In genomic region chr7:69800495-69800894, GRCh38 we compare ENCODE assay signal across 12 cellular contexts.
DNase-seq lines count a peak whose midpoint lies in the region; ATAC-seq, FAIRE-seq and TF ChIP-seq lines count a peak whose summit lies in the region.
"Had no signal": no experiment of that assay in that cellular context is flagged by ENCODE, and none has a peak within 500 bp of the region (broad histone marks: within the 10 kb centered on the region; RNA-seq: fewer than 3 reads in every experiment).

No MANE protein-coding gene starts in this region.

- POLR2A ChIA-PET in A549 (lab: Yijun Ruan, JAX): no interaction called here

- H3T11ph ChIP-seq in H9 (ENCODE audit: low read length): no peak overlapping the region

- no peaks in the 10 kb centered on the region for H4K20me1 ChIP-seq in H9 (ENCODE audit: control insufficient read depth, insufficient read depth, insufficient read length)

- H2BK5ac ChIP-seq in H9 (ENCODE audit: insufficient read length, low read length): no peak overlapping the region
- no peak overlapping the region for H2BK5ac ChIP-seq in neuronal stem cell (ENCODE audit: low read length)

- CTCF ChIA-PET in A549 (lab: Yijun Ruan, JAX): no interaction called here

- peak; percentile 30 to 61 for DNase-seq in A549 (ENCODE audit: low read depth in 1 of 2, low spot score in 1 of 2)
- DNase-seq in H9: peak; percentile 43
- DNase-seq in astrocyte of the hippocampus (ENCODE audit: low read depth, low spot score): peak; percentile 22
- DNase-seq in left lung: peak in 1 of 2 donors; percentile 68
- DNase-seq in T-helper 9 cell: no peak
- DNase-seq in neuronal stem cell (ENCODE audit: low spot score): no peak
- no peak for DNase-seq in pons (ENCODE audit: low spot score)
- DNase-seq: colonic mucosa, NCI-H1694 treated with DMSO at 0.1 percent for 48 hours had no signal

- no peak overlapping the region for H3K27ac Mint-ChIP-seq in H9

- TF ChIP-seq POLR2A in A549 (IDR thresholded peaks at IDR 0.05; ENCODE audit: low read length): no peak

- H3K4me2 ChIP-seq in A549: peak overlapping the region; percentile 63
- no peak overlapping the region for H3K4me2 ChIP-seq in H9 (ENCODE audit: insufficient read depth, insufficient read length, low read length)
- H3K4me2 ChIP-seq in neuronal stem cell (ENCODE audit: insufficient read depth, low read length, poor library complexity, severe bottlenecking): no peak overlapping the region

- H3K27me3 Mint-ChIP-seq in H9 (ENCODE audit: low read depth): no peaks in the 10 kb centered on the region

- H4K8ac ChIP-seq in H9 (replicated peaks; ENCODE audit: insufficient read length, low read depth, low read length) (no peak overlapping the region), neuronal stem cell (ENCODE audit: low read depth, low read length) (no peak overlapping the region)

- no peaks in the 10 kb centered on the region for H3K36me3 Mint-ChIP-seq in H9 (ENCODE audit: insufficient read depth in 1 of 3, low read depth in 3 of 3)

- no peaks in the 10 kb centered on the region for H3K23me2 ChIP-seq in H9 (ENCODE audit: insufficient read length, low read depth, low read length, poor library complexity, severe bottlenecking)

- H3K4me1 ChIP-seq in A549 (peaks cover 27% of the 10 kb centered on the region), H9 (ENCODE audit: insufficient read depth, low read length) (no peaks in the 10 kb centered on the region), left lung (peaks cover 0 to 5% of the 10 kb centered on the region in 2 donors), neuronal stem cell (ENCODE audit: control insufficient read depth in 2 of 2, insufficient read depth in 1 of 2, low read depth in 1 of 2, low read length in 2 of 2) (peaks cover 0 to 7% of the 10 kb centered on the region in 2 donors)
- H3K4me1 ChIP-seq: colonic mucosa had no signal

- H3K36me3 ChIP-seq in left lung (no peaks in the 10 kb centered on the region), neuronal stem cell (replicated peaks in 1 of 2; ENCODE audit: control insufficient read depth in 2 of 2, insufficient read depth in 2 of 2, low read length in 2 of 2) (no peaks in the 10 kb centered on the region)
- H3K36me3 ChIP-seq: colonic mucosa had no signal

- no peak overlapping the region for H3K4me3 ChIP-seq in A549
- no peak overlapping the region for H3K4me3 ChIP-seq in left lung
- no peak overlapping the region for H3K4me3 ChIP-seq in neuronal stem cell (ENCODE audit: low read length in 2 of 2)
- H3K4me3 ChIP-seq: colonic mucosa had no signal

- H3K18ac ChIP-seq in H9 (ENCODE audit: insufficient read length, low read depth, low read length) (no peak overlapping the region), neuronal stem cell (ENCODE audit: low read length) (no peak overlapping the region)

- H4K91ac ChIP-seq in H9 (ENCODE audit: insufficient read length, low read depth, low read length) (no peak overlapping the region), neuronal stem cell (ENCODE audit: low read depth, low read length, poor library complexity) (no peak overlapping the region)

- H2BK12ac ChIP-seq in H9 (ENCODE audit: insufficient read length, low read depth, low read length): no peak overlapping the region
- H2BK12ac ChIP-seq in neuronal stem cell (ENCODE audit: low read length): no peak overlapping the region

- TF ChIP-seq CTCF in A549 (IDR thresholded peaks at IDR 0.05) (no peak), H9 (conservative IDR thresholded peaks at IDR 0.05) (no peak), left lung (IDR thresholded peaks at IDR 0.05) (no peak)

- TF ChIP-seq RAD21 in A549 (conservative IDR thresholded peaks at IDR 0.05 in 1 of 2, IDR thresholded peaks at IDR 0.05 in 1 of 2): no peak

- peaks cover 15 to 24% of the 10 kb centered on the region in 2 experiments for H3K4me1 Mint-ChIP-seq in H9

- H2BK15ac ChIP-seq in H9 (ENCODE audit: low read depth, low read length): no peak overlapping the region
- H2BK15ac ChIP-seq in neuronal stem cell (ENCODE audit: low read length): no peak overlapping the region

- H3K14ac ChIP-seq in H9 (ENCODE audit: insufficient read depth, low read length) (no peak overlapping the region), neuronal stem cell (ENCODE audit: low read length) (no peak overlapping the region)

- H3K27me3 ChIP-seq in H9 (ENCODE audit: insufficient read depth, low read length): no peaks in the 10 kb centered on the region
- H3K27me3 ChIP-seq in left lung: no peaks in the 10 kb centered on the region
- no peaks in the 10 kb centered on the region for H3K27me3 ChIP-seq in neuronal stem cell (ENCODE audit: control insufficient read depth in 3 of 3, insufficient read depth in 3 of 3, low read depth in 1 of 3, low read length in 3 of 3)
- H3K27me3 ChIP-seq: colonic mucosa had no signal

- H3K9ac ChIP-seq in H9 (ENCODE audit: extremely low read depth, insufficient read length, low read length) (no peak overlapping the region), neuronal stem cell (ENCODE audit: low read depth, low read length, poor library complexity) (no peak overlapping the region)

- H3K4me3 Mint-ChIP-seq in H9: no peak overlapping the region

- no peak overlapping the region for H2BK120ac ChIP-seq in H9 (ENCODE audit: low read depth, low read length, poor library complexity, severe bottlenecking)
- no peak overlapping the region for H2BK120ac ChIP-seq in neuronal stem cell (ENCODE audit: low read depth, low read length)

- H3K4ac ChIP-seq in H9 (ENCODE audit: low read depth, low read length) (no peak overlapping the region), neuronal stem cell (ENCODE audit: low read length) (no peak overlapping the region)

- no peak overlapping the region for H3K56ac ChIP-seq in H9 (ENCODE audit: insufficient read length, low read depth, low read length)

- H3K9me3 ChIP-seq in A549: no peaks in the 10 kb centered on the region
- H3K9me3 ChIP-seq in H9 (ENCODE audit: control insufficient read depth, low read depth, low read length): no peaks in the 10 kb centered on the region
- no peaks in the 10 kb centered on the region for H3K9me3 ChIP-seq in left lung
- H3K9me3 ChIP-seq in neuronal stem cell (replicated peaks in 1 of 2; ENCODE audit: control insufficient read depth in 2 of 2, insufficient read depth in 1 of 2, low read depth in 1 of 2, low read length in 2 of 2): no peaks in the 10 kb centered on the region
- H3K9me3 ChIP-seq: colonic mucosa had no signal

- no peak overlapping the region for H4K5ac ChIP-seq in H9 (ENCODE audit: insufficient read length, low read depth, low read length)

- H3K9me3 Mint-ChIP-seq in H9: no peaks in the 10 kb centered on the region

- no peak overlapping the region for H2AK5ac ChIP-seq in H9 (ENCODE audit: insufficient read length, low read length)
- no peak overlapping the region for H2AK5ac ChIP-seq in neuronal stem cell (ENCODE audit: low read depth, low read length)

- H2BK20ac ChIP-seq in H9 (ENCODE audit: low read depth, low read length, poor library complexity, severe bottlenecking): no peak overlapping the region

- intact Hi-C loops in left lung (cut with DNase I): no loop called here

- H3K79me2 ChIP-seq in H9 (ENCODE audit: insufficient read depth, low read length): no peaks in the 10 kb centered on the region

- no peak overlapping the region for H3K23ac ChIP-seq in H9 (ENCODE audit: insufficient read length, low read depth, low read length)
- no peak overlapping the region for H3K23ac ChIP-seq in neuronal stem cell (ENCODE audit: low read depth, low read length, poor library complexity)

- H3K27ac ChIP-seq in A549 (no peak overlapping the region; a peak in 1 of 6 replicates), H9 (ENCODE audit: insufficient read length, low read depth, low read length) (no peak overlapping the region), left lung (no peak overlapping the region), neuronal stem cell (replicated peaks; ENCODE audit: low read length) (no peak overlapping the region)
- H3K27ac ChIP-seq: C4-2B, colonic mucosa had no signal

- FAIRE-seq in A549 (lab: Jason Lieb, UNC): peak; percentile 84

- no peak for TF ChIP-seq EP300 in A549 (IDR thresholded peaks at IDR 0.05)

- ATAC-seq in A549: peak; percentile 81 to 86
- ATAC-seq in left lung: peak; percentile 97
- ATAC-seq in HG03469 (IDR thresholded peaks at IDR 0.05; ENCODE audit: unreplicated experiment): no peak
- ATAC-seq: activated CD4-positive, CD25-positive, alpha-beta regulatory T cell treated with anti-CD3 and anti-CD28 coated beads, Interleukin-2, amount 50 U/mL, for 24 hours had no signal

- H2AFZ ChIP-seq in H9 (ENCODE audit: low read length): no peak overlapping the region
- no peak overlapping the region for H2AFZ ChIP-seq in neuronal stem cell (ENCODE audit: low read length)

- H3K79me1 ChIP-seq in H9 (ENCODE audit: insufficient read depth, low read depth, low read length, poor library complexity, severe bottlenecking) (no peaks in the 10 kb centered on the region), neuronal stem cell (ENCODE audit: low read depth, low read length) (no peaks in the 10 kb centered on the region)

TF ChIP-seq in A549, 52 proteins besides CTCF, POLR2A, EP300 and RAD21 (continues in another document):
- no peak for TF ChIP-seq ATOH8 (CRISPR knock-in tag; IDR thresholded peaks at IDR 0.05; ENCODE audit: low read depth)
- peak; percentile 47; the same call in 1 of the 2 replicates for TF ChIP-seq USF2 (IDR thresholded peaks at IDR 0.05)
- TF ChIP-seq POLR2AphosphoS2 (conservative IDR thresholded peaks at IDR 0.05; ENCODE audit: low read length): no peak
- TF ChIP-seq ZNF302 (CRISPR knock-in tag; IDR thresholded peaks at IDR 0.05): no peak
- peak; percentile 26; the same call in 1 of the 2 replicates for TF ChIP-seq JUNB (IDR thresholded peaks at IDR 0.05)
- TF ChIP-seq FOSL2 (IDR thresholded peaks at IDR 0.05): 0 out of 2 replicates have a peak, but pooled peaks have one; percentile 9
- TF ChIP-seq FOSL2 (CRISPR knock-in tag; IDR thresholded peaks at IDR 0.05): peak; percentile 25; the same call in 1 of the 2 replicates

Comparison
In these comparisons a context has a peak if more than half of its experiments do, and no peak if none do; other contexts are left out.
1. DNase-seq: peak in A549 (2 of 2), H9 (single experiment) and astrocyte of the hippocampus (single experiment); none in T-helper 9 cell (single experiment), neuronal stem cell (single experiment) and pons (single experiment).